In genomic region chr4:80542747-80543146, GRCh38 we compare ENCODE assay signal across 36 cellular contexts.
"Had no signal": no experiment of that assay in that cellular context is flagged by ENCODE, and none has a peak within 500 bp of the region (broad histone marks: within the 10 kb centered on the region; RNA-seq: fewer than 3 reads in every experiment).

No MANE protein-coding gene starts in this region.

- H3K27me3 ChIP-seq: brain microvascular endothelial cell, esophagus muscularis mucosa, gastrocnemius medialis, heart left ventricle had no signal

- H3K4me3 Mint-ChIP-seq: activated CD4-positive, alpha-beta memory T cell treated with anti-CD3 and anti-CD28 coated beads for 36 hours; activated CD4-positive, alpha-beta T cell treated with anti-CD3 and anti-CD28 coated beads for 36 hours; activated CD4-positive, alpha-beta T cell treated with anti-CD3 and anti-CD28 coated beads, Interleukin-2, amount 10 ng/mL, durations not matched to agents 24 days and 14 days; activated CD8-positive, alpha-beta memory T cell treated with anti-CD3 and anti-CD28 coated beads, Interleukin-2, amount 10 ng/mL, durations not matched to agents 7 days and 5 days; activated CD8-positive, alpha-beta T cell treated with anti-CD3 and anti-CD28 coated beads, Interleukin-2, amount 10 ng/mL, durations not matched to agents 7 days and 5 days; activated naive CD4-positive, alpha-beta T cell treated with anti-CD3 and anti-CD28 coated beads for 36 hours; activated naive CD4-positive, alpha-beta T cell treated with anti-CD3 and anti-CD28 coated beads, Interleukin-2, amount 50 U/mL, for 24 hours; activated naive CD8-positive, alpha-beta T cell treated with anti-CD3 and anti-CD28 coated beads, Interleukin-2, amount 10 ng/mL, durations not matched to agents 7 days and 5 days; activated T-helper 1 cell treated with anti-CD3 and anti-CD28 coated beads, Interleukin-12 subunit alpha, Interleukin-12 subunit beta, Interleukin-2, Interleukin-4 antibody, amounts not matched to agents 30 ng/mL and 10 ng/mL and 1 ng/mL, durations not matched to agents 14 hours and 24 hours and 36 hours; central memory CD8-positive, alpha-beta T cell; effector memory CD8-positive, alpha-beta T cell; T-helper 17 cell; T-helper 2 cell treated with Interferon-gamma antibody and Interleukin-4, amounts not matched to agents 5 μg/mL and 100 μg/mL, for 36 hours had no signal

- H3K27ac Mint-ChIP-seq: activated CD4-positive, alpha-beta memory T cell treated with anti-CD3 and anti-CD28 coated beads for 36 hours; activated CD4-positive, alpha-beta T cell treated with anti-CD3 and anti-CD28 coated beads for 36 hours; activated CD4-positive, alpha-beta T cell treated with anti-CD3 and anti-CD28 coated beads, Interleukin-2, amount 10 ng/mL, durations not matched to agents 24 days and 14 days; activated CD8-positive, alpha-beta memory T cell treated with anti-CD3 and anti-CD28 coated beads, Interleukin-2, amount 10 ng/mL, durations not matched to agents 7 days and 5 days; activated CD8-positive, alpha-beta T cell treated with anti-CD3 and anti-CD28 coated beads, Interleukin-2, amount 10 ng/mL, durations not matched to agents 7 days and 5 days; activated naive CD4-positive, alpha-beta T cell treated with anti-CD3 and anti-CD28 coated beads for 36 hours; activated naive CD4-positive, alpha-beta T cell treated with anti-CD3 and anti-CD28 coated beads, Interleukin-2, amount 50 U/mL, for 24 hours; activated naive CD8-positive, alpha-beta T cell treated with anti-CD3 and anti-CD28 coated beads, Interleukin-2, amount 10 ng/mL, durations not matched to agents 7 days and 5 days; activated T-helper 2 cell treated with anti-CD3 and anti-CD28 coated beads, Interferon-gamma antibody, Interleukin-2, Interleukin-4, amounts not matched to agents 10 μg/mL and 5 μg/mL and 100 μg/mL, durations not matched to agents 14 hours and 24 hours and 36 hours; T-helper 17 cell; T-helper 2 cell treated with Interferon-gamma antibody and Interleukin-4, amounts not matched to agents 5 μg/mL and 100 μg/mL, for 36 hours had no signal

- H3K9me3 Mint-ChIP-seq: activated T-helper 2 cell treated with anti-CD3 and anti-CD28 coated beads, Interferon-gamma antibody, Interleukin-2, Interleukin-4, amounts not matched to agents 10 μg/mL and 5 μg/mL and 100 μg/mL, durations not matched to agents 14 hours and 24 hours and 36 hours; central memory CD8-positive, alpha-beta T cell; T-helper 2 cell treated with Interferon-gamma antibody and Interleukin-4, amounts not matched to agents 5 μg/mL and 100 μg/mL, for 36 hours had no signal

- ATAC-seq: activated CD4-positive, alpha-beta T cell treated with anti-CD3 and anti-CD28 coated beads for 36 hours; activated CD8-positive, alpha-beta memory T cell treated with anti-CD3 and anti-CD28 coated beads, Interleukin-2, amount 10 ng/mL, durations not matched to agents 7 days and 5 days; activated CD8-positive, alpha-beta T cell treated with anti-CD3 and anti-CD28 coated beads, Interleukin-2, amount 10 ng/mL, durations not matched to agents 7 days and 5 days; effector memory CD8-positive, alpha-beta T cell; foreskin keratinocyte; gastrocnemius medialis; heart left ventricle; T-helper 17 cell had no signal

- FAIRE-seq: bronchial epithelial cell had no signal

- H3K27ac ChIP-seq: brain microvascular endothelial cell, coronary artery, esophagus muscularis mucosa, foreskin keratinocyte, gastrocnemius medialis, heart left ventricle, WERI-Rb-1 had no signal

- DNase-seq: activated CD4-positive, alpha-beta memory T cell treated with anti-CD3 and anti-CD28 coated beads for 36 hours; activated CD4-positive, alpha-beta T cell treated with anti-CD3 and anti-CD28 coated beads for 36 hours; activated CD4-positive, alpha-beta T cell treated with anti-CD3 and anti-CD28 coated beads, Interleukin-2, amount 10 ng/mL, durations not matched to agents 24 days and 14 days; activated CD4-positive, CD25-positive, alpha-beta regulatory T cell; activated CD4-positive, CD25-positive, alpha-beta regulatory T cell treated with anti-CD3 and anti-CD28 coated beads, Interleukin-2, amount 50 U/mL, for 72 hours; activated CD8-positive, alpha-beta memory T cell treated with anti-CD3 and anti-CD28 coated beads, Interleukin-2, amount 10 ng/mL, durations not matched to agents 7 days and 5 days; activated CD8-positive, alpha-beta memory T cell treated with anti-CD3 and anti-CD28 coated beads, Interleukin-2, amount 50 U/mL, for 4 hours; activated CD8-positive, alpha-beta T cell treated with anti-CD3 and anti-CD28 coated beads, Interleukin-2, amount 10 ng/mL, durations not matched to agents 7 days and 5 days; activated effector memory CD4-positive, alpha-beta T cell treated with anti-CD3 and anti-CD28 coated beads, Interleukin-2, amount 50 U/mL, for 16 hours; activated naive CD4-positive, alpha-beta T cell treated with anti-CD3 and anti-CD28 coated beads for 36 hours; activated naive CD8-positive, alpha-beta T cell treated with anti-CD3 and anti-CD28 coated beads, Interleukin-2, amount 10 ng/mL, durations not matched to agents 7 days and 5 days; activated T-cell treated with anti-CD3 and anti-CD28 coated beads, Interleukin-2, amount 50 U/mL, for 1 hour; activated T-cell treated with anti-CD3 and anti-CD28 coated beads, Interleukin-2, amount 50 U/mL, for 48 hours; amniotic stem cell; anterior cingulate cortex; brain microvascular endothelial cell; dermis blood vessel endothelial cell; effector CD4-positive, alpha-beta T cell; effector memory CD8-positive, alpha-beta T cell; erythroblast; foreskin keratinocyte; gastrocnemius medialis; glutamatergic neuron; heart left ventricle; T-helper 1 cell; T-helper 17 cell; T1000; WERI-Rb-1 had no signal

- H3K9me3 ChIP-seq: esophagus muscularis mucosa, gastrocnemius medialis, heart left ventricle had no signal

- H3K4me1 ChIP-seq: esophagus muscularis mucosa, gastrocnemius medialis, heart left ventricle had no signal

- H3K36me3 ChIP-seq: brain microvascular endothelial cell, esophagus muscularis mucosa, gastrocnemius medialis, heart left ventricle, WERI-Rb-1 had no signal

- H3K4me3 ChIP-seq: coronary artery, esophagus muscularis mucosa, gastrocnemius medialis, heart left ventricle had no signal
